ENCODE assay signal across 25 cellular contexts in genomic region chr4:90137545-90137944, GRCh38. TPM values are rescaled to one million over a fixed set of nuclear protein-coding genes. Genes with fewer than 3 reads are reported as not detected.
DNase-seq lines count a peak whose midpoint lies in the region; ATAC-seq, FAIRE-seq and TF ChIP-seq lines count a peak whose summit lies in the region.
"Had no signal": no experiment of that assay in that cellular context is flagged by ENCODE, and none has a peak within 500 bp of the region (broad histone marks: within the 10 kb centered on the region; RNA-seq: fewer than 3 reads in every experiment).

No MANE protein-coding gene starts in this region.

- H3K36me3 ChIP-seq in endodermal cell (ENCODE audit: control insufficient read depth, insufficient read depth, low read length): no peaks in the 10 kb centered on the region
- H3K36me3 ChIP-seq: prostate gland, suprapubic skin had no signal

- no peak overlapping the region for H3K9ac ChIP-seq in endodermal cell (ENCODE audit: extremely low read depth, low read length, poor library complexity, severe bottlenecking)

- peak; percentile 26 for DNase-seq in H4 (ENCODE audit: low spot score)
- peak; percentile 27 for DNase-seq in NCI-H460 (ENCODE audit: extremely low read depth, low read depth)
- peak; percentile 55 for DNase-seq in endodermal cell
- peak; percentile 2 to 39 for DNase-seq in lung microvascular endothelial cell (ENCODE audit: low read depth in 2 of 2)
- DNase-seq in HTR-8/SVneo (ENCODE audit: insufficient read length, low spot score): no peak
- no peak for DNase-seq in activated T-cell treated with anti-CD3 and anti-CD28 coated beads for 4 hours
- no peak for DNase-seq in NCI-H1694 treated with DMSO at 0.1 percent for 48 hours (lab: John Stamatoyannopoulos, UW)
- DNase-seq: activated CD8-positive, alpha-beta T cell treated with anti-CD3 and anti-CD28 coated beads, Interleukin-2, amount 10 ng/mL, durations not matched to agents 7 days and 5 days; activated T-cell treated with anti-CD3 and anti-CD28 coated beads, Interleukin-2, amount 50 U/mL, for 72 hours; AML-193; COR-L47; MM.1S; NCI-H187 treated with DMSO at 0.1 percent for 48 hours; NK-92 treated with Interleukin-12 subunit alpha and Interleukin-12 subunit beta, amount 100 ng/mL, for 24 hours; stimulated activated CD4-positive, alpha-beta T cell treated with anti-CD3 and anti-CD28 coated beads, Interleukin-4, amount 100 ng/mL, for 4 hours; T-helper 1 cell had no signal

- no peak overlapping the region for H3K4me3 Mint-ChIP-seq in endodermal cell
- H3K4me3 Mint-ChIP-seq: activated CD8-positive, alpha-beta T cell treated with anti-CD3 and anti-CD28 coated beads, Interleukin-2, amount 10 ng/mL, durations not matched to agents 7 days and 5 days; activated T-cell treated with anti-CD3 and anti-CD28 coated beads, Interleukin-2, amount 50 U/mL, for 72 hours; brain; mesothelial cell of epicardium; nephron had no signal

- no peaks in the 10 kb centered on the region for H3K4me1 Mint-ChIP-seq in endodermal cell
- H3K4me1 Mint-ChIP-seq: mesothelial cell of epicardium, nephron had no signal

- H3K9me3 ChIP-seq in endodermal cell (ENCODE audit: control insufficient read depth, low read length): no peaks in the 10 kb centered on the region
- H3K9me3 ChIP-seq: prostate gland, suprapubic skin had no signal

- H3K27ac ChIP-seq in endodermal cell (ENCODE audit: low read depth, low read length): no peak overlapping the region
- H3K27ac ChIP-seq: prostate gland, suprapubic skin had no signal

- H3K9me3 Mint-ChIP-seq in endodermal cell: no peaks in the 10 kb centered on the region
- H3K9me3 Mint-ChIP-seq: activated naive CD4-positive, alpha-beta T cell treated with anti-CD3 and anti-CD28 coated beads, Interleukin-2, amount 50 U/mL, for 72 hours; activated T-cell treated with anti-CD3 and anti-CD28 coated beads, Interleukin-2, amount 50 U/mL, for 72 hours; brain; mesothelial cell of epicardium; nephron had no signal

- H3K27me3 ChIP-seq in endodermal cell (ENCODE audit: control insufficient read depth, insufficient read depth, low read length, poor library complexity, severe bottlenecking): peaks cover 5% of the 10 kb centered on the region
- H3K27me3 ChIP-seq: suprapubic skin had no signal

- ATAC-seq in HG03025 (IDR thresholded peaks at IDR 0.05; ENCODE audit: low FRiP score, unreplicated experiment): no peak
- ATAC-seq: activated CD8-positive, alpha-beta T cell treated with anti-CD3 and anti-CD28 coated beads, Interleukin-2, amount 10 ng/mL, durations not matched to agents 7 days and 5 days; activated naive CD4-positive, alpha-beta T cell treated with anti-CD3 and anti-CD28 coated beads, Interleukin-2, amount 50 U/mL, for 72 hours; activated T-cell treated with anti-CD3 and anti-CD28 coated beads, Interleukin-2, amount 50 U/mL, for 72 hours had no signal

- no peaks in the 10 kb centered on the region for H3K36me3 Mint-ChIP-seq in endodermal cell (ENCODE audit: low read depth)
- H3K36me3 Mint-ChIP-seq: activated naive CD4-positive, alpha-beta T cell treated with anti-CD3 and anti-CD28 coated beads, Interleukin-2, amount 50 U/mL, for 72 hours; brain; mesothelial cell of epicardium had no signal

- H3K27ac Mint-ChIP-seq in endodermal cell: no peak overlapping the region
- H3K27ac Mint-ChIP-seq: activated CD8-positive, alpha-beta T cell treated with anti-CD3 and anti-CD28 coated beads, Interleukin-2, amount 10 ng/mL, durations not matched to agents 7 days and 5 days; activated naive CD4-positive, alpha-beta T cell treated with anti-CD3 and anti-CD28 coated beads, Interleukin-2, amount 50 U/mL, for 72 hours; activated T-cell treated with anti-CD3 and anti-CD28 coated beads, Interleukin-2, amount 50 U/mL, for 72 hours; brain; mesothelial cell of epicardium; nephron had no signal

- no peak for FAIRE-seq in HTR-8/SVneo (lab: Jason Lieb, UNC)
- FAIRE-seq: islet of Langerhans had no signal

- H3K4me3 ChIP-seq in endodermal cell (ENCODE audit: low read length): no peak overlapping the region
- H3K4me3 ChIP-seq: prostate gland, smooth muscle cell, suprapubic skin had no signal

- H3K27me3 Mint-ChIP-seq in endodermal cell (ENCODE audit: insufficient read depth): peaks cover 5% of the 10 kb centered on the region
- H3K27me3 Mint-ChIP-seq: brain had no signal

- 70 to 71% methylated on average over 5 of the region's 5 CpGs for WGBS in endodermal cell (ENCODE audit: insufficient coverage in 1 of 2, insufficient read length in 1 of 2), 2 experiments

- no peaks in the 10 kb centered on the region for H3K4me1 ChIP-seq in endodermal cell (ENCODE audit: control insufficient read depth, insufficient read depth, low read length)
- H3K4me1 ChIP-seq: prostate gland, suprapubic skin had no signal

- TF ChIP-seq CTCF in endodermal cell (conservative IDR thresholded peaks at IDR 0.05): no peak

RNA-seq across cellular contexts. Expression of gene CCSER1, which starts 10.4 kb away (rescaled TPM):
- 1.5 and 2.8 TPM in 2 replicates for total RNA-seq in H4 (2014; rRNA removed; shearing (Covaris generic))
- total RNA-seq in NCI-H460 (2014; rRNA removed; shearing (Covaris generic)): 1.1 and 2.4 TPM in 2 replicates
- polyA plus RNA-seq in NCI-H460 (2014; cell fraction: nucleus; rRNA removed): 0.10 and 0.19 TPM in 2 replicates
- 1 to 10 TPM; 1.1 to 2.2 TPM for total RNA-seq in endodermal cell
- 1.8 TPM for polyA plus RNA-seq in endodermal cell (2013, experiment 1 of 2)
- 1.0 TPM for polyA plus RNA-seq in endodermal cell (2013, experiment 2 of 2)
- under 0.01 and 0.20 TPM in 2 replicates for total RNA-seq in lung microvascular endothelial cell
- total RNA-seq: activated CD8-positive, alpha-beta T cell treated with anti-CD3 and anti-CD28 coated beads, Interleukin-2, amount 10 ng/mL, durations not matched to agents 7 days and 5 days had no signal
- polyA plus RNA-seq: smooth muscle cell had no signal

Comparison
In these comparisons a context has a peak if more than half of its experiments do, and no peak if none do; other contexts are left out.
1. DNase-seq: peak in H4 (single experiment), NCI-H460 (single experiment), endodermal cell (single experiment) and lung microvascular endothelial cell (2 of 2); none in HTR-8/SVneo (single experiment), activated T-cell treated with anti-CD3 and anti-CD28 coated beads for 4 hours (single experiment) and NCI-H1694 treated with DMSO at 0.1 percent for 48 hours (single experiment).